Comparison of ENCODE assay signal across 8 cellular contexts in genomic region chr17:1399679-1400512, GRCh38. TPM values are rescaled to one million over a fixed set of nuclear protein-coding genes. Genes with fewer than 3 reads are reported as not detected.
DNase-seq lines count a peak whose midpoint lies in the region; ATAC-seq and TF ChIP-seq lines count a peak whose summit lies in the region.

Gene YWHAE (minus strand): TSS chr17:1400222. CDS start chr17:1400110, 112 bp downstream.

- peak within 1 kb of the TSS; percentile 99 for H3K4me3 Mint-ChIP-seq in endothelial cell (ENCODE audit: unreplicated experiment)

- H3K9ac ChIP-seq in HUES64 (ENCODE audit: low read depth, low read length) (peak within 1 kb of the TSS; percentile 99), OCI-LY1 (ENCODE audit: low read length) (peak within 1 kb of the TSS; percentile 96)

- in situ Hi-C loops in Caki2 (cut with HindIII; ENCODE audit: low pct_unique_long_range_greater_than_20kb, low sequenced_read_pairs): no loop called here

- H3K9me3 ChIP-seq in HUES64 (ENCODE audit: insufficient read depth, low read depth, low read length): no peaks in the 10 kb centered on the region
- no peaks in the 10 kb centered on the region for H3K9me3 ChIP-seq in OCI-LY1 (ENCODE audit: low read length)

- no peak within 1 kb of the TSS for H2AFZ ChIP-seq in OCI-LY1 (ENCODE audit: low read length)

- TF ChIP-seq CTCF in OCI-LY1 (IDR thresholded peaks at IDR 0.05; ENCODE audit: low read length): no peak
- no peak for TF ChIP-seq CTCF in endothelial cell (IDR thresholded peaks at IDR 0.05; ENCODE audit: unreplicated experiment)

- no peaks in the 10 kb centered on the region for H4K20me1 ChIP-seq in OCI-LY1 (ENCODE audit: insufficient read depth, low read length)

- H3F3A ChIP-seq in OCI-LY1 (ENCODE audit: insufficient read depth, low read length): no peaks in the 10 kb centered on the region

- H3K9me3 Mint-ChIP-seq in endothelial cell (ENCODE audit: unreplicated experiment): no peaks in the 10 kb centered on the region

- peaks cover 6% of the 10 kb centered on the region for H3K27me3 Mint-ChIP-seq in endothelial cell (ENCODE audit: unreplicated experiment)

- DNase-seq in Caki2 (ENCODE audit: low read depth) (peak; percentile 91), endothelial cell (ENCODE audit: low spot score) (peak; percentile 95), midbrain (lab: John Stamatoyannopoulos, UW) (peak; percentile 97)
- peak; percentile 99 for DNase-seq in activated CD8-positive, alpha-beta memory T cell treated with anti-CD3 and anti-CD28 coated beads, Interleukin-2, amount 50 U/mL, for 48 hours
- peak; percentile 93 to 95 for DNase-seq in stimulated activated CD8-positive, alpha-beta memory T cell treated with anti-CD3 and anti-CD28 coated beads, Interleukin-2, amount 100 ng/mL, for 1 hour (ENCODE audit: low read depth in 2 of 2)

- H3K27ac Mint-ChIP-seq in endothelial cell (ENCODE audit: unreplicated experiment): peak within 1 kb of the TSS; percentile 99

- under 1% methylated on average over 79 of the region's 82 CpGs for WGBS in HUES64

- H3K36me3 ChIP-seq in HUES64 (ENCODE audit: insufficient read depth, low read length): peaks cover 7% of the 10 kb centered on the region; the same call in 1 of the 2 replicates
- peaks cover 37% of the 10 kb centered on the region for H3K36me3 ChIP-seq in OCI-LY1 (ENCODE audit: insufficient read depth, low read length)

- H3K27me3 ChIP-seq in HUES64 (ENCODE audit: insufficient read depth, low read length) (no peaks in the 10 kb centered on the region), OCI-LY1 (ENCODE audit: insufficient read depth, low read length) (no peaks in the 10 kb centered on the region)

- H3K4me3 ChIP-seq in HUES64 (ENCODE audit: low read length) (peak within 1 kb of the TSS; percentile 81), OCI-LY1 (ENCODE audit: low read depth, low read length, poor library complexity, severe bottlenecking) (peak within 1 kb of the TSS; percentile 97)

- peak within 1 kb of the TSS; percentile 98 for H3K27ac ChIP-seq in HUES64 (ENCODE audit: low read depth, low read length)
- H3K27ac ChIP-seq in OCI-LY1 (ENCODE audit: low read depth, low read length, poor library complexity, severe bottlenecking): peak within 1 kb of the TSS; percentile 82

- ATAC-seq in GM21447 (IDR thresholded peaks at IDR 0.05; ENCODE audit: unreplicated experiment): peak; percentile 80

- H3K36me3 Mint-ChIP-seq in endothelial cell (ENCODE audit: low read depth, unreplicated experiment): peaks cover 19% of the 10 kb centered on the region

- H3K4me1 ChIP-seq in HUES64 (ENCODE audit: insufficient read depth, low read length) (peaks cover 14% of the 10 kb centered on the region), OCI-LY1 (ENCODE audit: insufficient read depth, low read length, severe bottlenecking) (peaks cover 25% of the 10 kb centered on the region)

- H3K4me1 Mint-ChIP-seq in endothelial cell (ENCODE audit: unreplicated experiment): peaks cover 22% of the 10 kb centered on the region

- peak within 1 kb of the TSS; percentile 98 for H3K4me2 ChIP-seq in OCI-LY1 (ENCODE audit: low read length)

- peaks cover 49% of the 10 kb centered on the region for H3K79me2 ChIP-seq in OCI-LY1 (ENCODE audit: insufficient read depth, low read length)

- H3K9me2 ChIP-seq in OCI-LY1 (ENCODE audit: low read depth, low read length): no peaks in the 10 kb centered on the region

RNA-seq across cellular contexts. Expression of gene YWHAE, which starts in this region (rescaled TPM):
- 148 and 194 TPM in 2 replicates for total RNA-seq in Caki2 (2014; rRNA removed; shearing (Covaris generic); ENCODE audit: low replicate concordance)
- 898 TPM for polyA plus RNA-seq in HUES64 (2013, experiment 1 of 2)
- polyA plus RNA-seq in HUES64 (2013, experiment 2 of 2): 937 TPM
- total RNA-seq in endothelial cell (ENCODE audit: unreplicated experiment): 820 TPM

Comparison
In these comparisons a context has a peak if more than half of its experiments do, and no peak if none do; other contexts are left out.
1. Peak in every context shown above with its lines: DNase-seq, ATAC-seq, H3K4me3 ChIP-seq and H3K27ac ChIP-seq.